In the genomic region with DNA sequence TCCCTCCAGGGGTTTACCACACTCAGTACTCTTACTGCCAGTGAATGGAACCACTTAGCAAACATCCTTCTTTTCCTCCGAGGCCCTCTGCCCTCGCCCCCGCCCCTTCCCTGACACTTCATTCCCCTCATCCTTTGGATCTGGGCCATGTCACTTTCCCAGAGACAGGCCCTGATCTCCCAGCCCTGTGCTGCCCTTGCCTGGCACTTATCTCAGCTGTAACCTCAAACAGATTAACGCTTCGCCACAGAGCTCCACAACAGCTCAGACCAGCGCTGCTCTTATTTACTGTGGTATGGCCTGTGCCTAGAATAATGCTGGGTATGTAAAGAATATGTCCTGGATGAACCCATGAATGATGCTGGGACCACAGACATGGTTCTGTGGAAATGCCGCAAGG, we compare ENCODE assay signal across 1 cellular context.
TF ChIP-seq lines count a peak whose summit lies in the region.

No MANE protein-coding gene starts in this region.

TF ChIP-seq in SK-N-SH treated with all-trans-retinoic acid at 6 μM for 48 hours, 23 proteins besides CTCF, POLR2A, EP300 and RAD21 (continued from another document):
- TF ChIP-seq, protein P1, sequence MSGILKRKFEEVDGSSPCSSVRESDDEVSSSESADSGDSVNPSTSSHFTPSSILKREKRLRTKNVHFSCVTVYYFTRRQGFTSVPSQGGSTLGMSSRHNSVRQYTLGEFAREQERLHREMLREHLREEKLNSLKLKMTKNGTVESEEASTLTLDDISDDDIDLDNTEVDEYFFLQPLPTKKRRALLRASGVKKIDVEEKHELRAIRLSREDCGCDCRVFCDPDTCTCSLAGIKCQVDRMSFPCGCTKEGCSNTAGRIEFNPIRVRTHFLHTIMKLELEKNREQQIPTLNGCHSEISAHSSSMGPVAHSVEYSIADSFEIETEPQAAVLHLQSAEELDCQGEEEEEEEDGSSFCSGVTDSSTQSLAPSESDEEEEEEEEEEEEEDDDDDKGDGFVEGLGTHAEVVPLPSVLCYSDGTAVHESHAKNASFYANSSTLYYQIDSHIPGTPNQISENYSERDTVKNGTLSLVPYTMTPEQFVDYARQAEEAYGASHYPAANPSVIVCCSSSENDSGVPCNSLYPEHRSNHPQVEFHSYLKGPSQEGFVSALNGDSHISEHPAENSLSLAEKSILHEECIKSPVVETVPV (CRISPR knock-in tag; IDR thresholded peaks at IDR 0.05), result no peak
- TF ChIP-seq ZNF70 (CRISPR knock-in tag; IDR thresholded peaks at IDR 0.05) (no peak), RARB (CRISPR knock-in tag; IDR thresholded peaks at IDR 0.05) (no peak)
- TF ChIP-seq, protein P2, sequence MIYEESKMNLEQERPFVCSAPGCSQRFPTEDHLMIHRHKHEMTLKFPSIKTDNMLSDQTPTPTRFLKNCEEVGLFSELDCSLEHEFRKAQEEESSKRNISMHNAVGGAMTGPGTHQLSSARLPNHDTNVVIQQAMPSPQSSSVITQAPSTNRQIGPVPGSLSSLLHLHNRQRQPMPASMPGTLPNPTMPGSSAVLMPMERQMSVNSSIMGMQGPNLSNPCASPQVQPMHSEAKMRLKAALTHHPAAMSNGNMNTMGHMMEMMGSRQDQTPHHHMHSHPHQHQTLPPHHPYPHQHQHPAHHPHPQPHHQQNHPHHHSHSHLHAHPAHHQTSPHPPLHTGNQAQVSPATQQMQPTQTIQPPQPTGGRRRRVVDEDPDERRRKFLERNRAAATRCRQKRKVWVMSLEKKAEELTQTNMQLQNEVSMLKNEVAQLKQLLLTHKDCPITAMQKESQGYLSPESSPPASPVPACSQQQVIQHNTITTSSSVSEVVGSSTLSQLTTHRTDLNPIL (CRISPR knock-in tag; IDR thresholded peaks at IDR 0.05; ENCODE audit: low read depth), result no peak
TF ChIP-seq in SK-N-SH treated with all-trans-retinoic acid at 6 μM for 48 hours: peak in this region for 0.
